ENCODE assay signal across 1 cellular context in the genomic region with DNA sequence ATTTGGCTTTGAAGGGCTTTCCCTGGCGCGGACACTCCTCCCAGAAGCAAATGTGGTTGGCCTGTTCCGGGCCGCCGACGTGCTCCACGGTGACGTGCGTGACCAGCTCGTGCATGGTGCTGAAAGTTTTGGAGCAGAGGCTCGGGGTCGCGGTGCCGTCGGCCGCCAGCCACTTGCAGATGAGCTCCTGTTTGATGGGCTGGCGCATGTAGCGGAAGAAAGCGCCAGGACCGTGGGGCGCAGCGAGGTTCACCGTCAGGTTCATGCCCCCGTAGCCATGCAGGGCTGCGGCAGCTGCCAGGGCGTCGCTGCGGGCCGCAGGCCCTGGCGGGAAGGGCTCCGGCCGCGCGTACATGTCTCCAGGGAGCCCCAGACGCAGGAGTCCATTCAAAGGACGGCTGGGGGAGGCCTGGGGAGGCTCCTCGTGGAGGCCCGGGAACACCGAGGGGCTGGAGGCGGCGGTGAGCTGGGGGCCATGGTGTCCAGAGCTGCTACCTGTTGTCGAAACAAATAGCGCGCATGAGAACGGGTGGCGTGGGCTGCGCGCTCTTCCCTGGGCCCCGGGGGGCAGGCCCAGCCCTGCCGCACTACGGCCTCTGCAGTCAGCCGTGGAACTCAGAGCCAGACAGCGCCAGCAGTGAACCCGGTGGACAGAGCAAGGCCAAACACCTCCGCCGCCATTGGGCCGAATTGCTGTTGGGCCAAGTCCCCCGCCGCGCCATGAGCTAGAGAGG.
TF ChIP-seq lines count a peak whose summit lies in the region.

No MANE protein-coding gene starts in this region.

TF ChIP-seq in GM23338, 12 proteins besides CTCF, POLR2A, EP300 and RAD21 (continued from another document):
- TF ChIP-seq ETS1 (IDR thresholded peaks at IDR 0.05) (no peak), ZNF331 (CRISPR knock-in tag; IDR thresholded peaks at IDR 0.05; ENCODE audit: low read depth) (no peak), ZNF462 (CRISPR knock-in tag; IDR thresholded peaks at IDR 0.05) (no peak), STAT1 (IDR thresholded peaks at IDR 0.05; ENCODE audit: unreplicated experiment) (no peak), CREB1 (CRISPR knock-in tag; IDR thresholded peaks at IDR 0.05; ENCODE audit: low read depth) (no peak)
